Comparison of ENCODE assay signal across 1 cellular context in genomic region chr16:86219655-86220445, GRCh38.
TF ChIP-seq lines count a peak whose summit lies in the region.

No MANE protein-coding gene starts in this region.

TF ChIP-seq in H1, 55 proteins besides CTCF, POLR2A, EP300 and RAD21:
- TF ChIP-seq FOSL1 (IDR thresholded peaks at IDR 0.05; ENCODE audit: insufficient read depth, low read depth, low read length) (no peak), SP2 (IDR thresholded peaks at IDR 0.05; ENCODE audit: low read length) (no peak), SIX5 (IDR thresholded peaks at IDR 0.05; ENCODE audit: low read depth, low read length) (no peak), CTBP2 (IDR thresholded peaks at IDR 0.05; ENCODE audit: borderline replicate concordance, insufficient read depth, insufficient read length, low read length) (no peak), TCF12 (IDR thresholded peaks at IDR 0.05; ENCODE audit: low read depth, low read length) (no peak), NRF1 (IDR thresholded peaks at IDR 0.05; ENCODE audit: low read depth, low read length) (no peak)
